ENCODE assay signal across 1 cellular context in genomic region chr19:17226002-17226933, GRCh38.
TF ChIP-seq lines count a peak whose summit lies in the region.

TSS of gene OCEL1 (plus strand) at chr19:17226226. CDS start at chr19:17226248, 22 bp downstream.

TF ChIP-seq in A549, 52 proteins besides CTCF, POLR2A, EP300 and RAD21 (continued from another document):
- TF ChIP-seq ELK1 (IDR thresholded peaks at IDR 0.05; ENCODE audit: low read depth, low read length), result no peak
- TF ChIP-seq KDM5A (IDR thresholded peaks at IDR 0.05), result no peak
